8 cellular contexts compared by ENCODE assay signal in genomic region chr3:113839551-113839950, GRCh38. TPM values are rescaled to one million over a fixed set of nuclear protein-coding genes. Genes with fewer than 3 reads are reported as not detected.
DNase-seq lines count a peak whose midpoint lies in the region; ATAC-seq and TF ChIP-seq lines count a peak whose summit lies in the region.
"Had no signal": no experiment of that assay in that cellular context is flagged by ENCODE, and none has a peak within 500 bp of the region (broad histone marks: within the 10 kb centered on the region; RNA-seq: fewer than 3 reads in every experiment).

No MANE protein-coding gene starts in this region.

- H3K36me3 ChIP-seq in H7 (replicated peaks; ENCODE audit: control insufficient read depth, insufficient read depth, low read length) (no peaks in the 10 kb centered on the region), SK-N-MC (ENCODE audit: insufficient read depth, low read length) (no peaks in the 10 kb centered on the region), fibroblast of lung (ENCODE audit: control insufficient read depth, insufficient read depth, low read length) (no peaks in the 10 kb centered on the region)

- H3K4me3 Mint-ChIP-seq in progenitor cell of endocrine pancreas (ENCODE audit: low read depth), result peak overlapping the region; percentile 82

- peak overlapping the region; percentile 19 for H2AFZ ChIP-seq in fibroblast of lung (ENCODE audit: low read length)

- DNase-seq in H7, result no peak
- no peak for DNase-seq in SK-N-MC (ENCODE audit: low read depth, low spot score)
- DNase-seq in fibroblast of lung (ENCODE audit: low read depth in 2 of 2), result no peak
- no peak for DNase-seq in progenitor cell of endocrine pancreas (ENCODE audit: low spot score, unreplicated experiment)
- DNase-seq in C1 segment of cervical spinal cord (lab: John Stamatoyannopoulos, UW), result no peak
- DNase-seq: NCI-H774 had no signal

- H3K4me1 Mint-ChIP-seq in progenitor cell of endocrine pancreas (ENCODE audit: low read depth), result peaks cover 13% of the 10 kb centered on the region

- no peak overlapping the region for H3K27ac ChIP-seq in SK-N-MC
- H3K27ac ChIP-seq in fibroblast of lung (ENCODE audit: insufficient read depth, low read length), result no peak overlapping the region

- H3K27me3 ChIP-seq in H7 (ENCODE audit: control insufficient read depth, insufficient read depth, low read length) (no peaks in the 10 kb centered on the region), fibroblast of lung (ENCODE audit: control insufficient read depth, insufficient read depth, low read length) (no peaks in the 10 kb centered on the region)

- no peaks in the 10 kb centered on the region for H3K36me3 Mint-ChIP-seq in progenitor cell of endocrine pancreas (ENCODE audit: insufficient read depth)

- no peaks in the 10 kb centered on the region for H3K79me2 ChIP-seq in fibroblast of lung (ENCODE audit: control insufficient read depth, insufficient read depth, low read length)

- no peaks in the 10 kb centered on the region for H4K20me1 ChIP-seq in fibroblast of lung (ENCODE audit: control insufficient read depth, extremely low read depth, insufficient read depth, low read length)

- H3K4me3 ChIP-seq in H7 (ENCODE audit: insufficient read depth, low read depth, low read length) (peak overlapping the region; percentile 54; the same call in 1 of the 2 replicates), SK-N-MC (peak overlapping the region; percentile 92), fibroblast of lung (replicated peaks in 1 of 4; ENCODE audit: control extremely low read depth in 1 of 4, insufficient read depth in 1 of 4, low read depth in 3 of 4, low read length in 4 of 4) (peak overlapping the region; percentile 63 to 84 (median 71))

- H3K4me2 ChIP-seq in fibroblast of lung (ENCODE audit: extremely low read depth, insufficient read depth, low read length), result peak overlapping the region; percentile 83

- H3K9me3 ChIP-seq in SK-N-MC (ENCODE audit: low read depth, low read length), result no peaks in the 10 kb centered on the region
- H3K9me3 ChIP-seq in fibroblast of lung (ENCODE audit: control insufficient read depth, insufficient read depth, low read depth, low read length), result no peaks in the 10 kb centered on the region

- H3K9me3 Mint-ChIP-seq in progenitor cell of endocrine pancreas (ENCODE audit: low read depth), result no peaks in the 10 kb centered on the region

- H3K9ac ChIP-seq in SK-N-MC (ENCODE audit: insufficient read length) (no peak overlapping the region), fibroblast of lung (ENCODE audit: insufficient read depth, low read length) (no peak overlapping the region)

- H3K27me3 Mint-ChIP-seq in progenitor cell of endocrine pancreas, result peaks cover 9% of the 10 kb centered on the region

- TF ChIP-seq CTCF in fibroblast of lung (conservative IDR thresholded peaks at IDR 0.05 in 1 of 2, IDR thresholded peaks at IDR 0.05 in 1 of 2; ENCODE audit: low read depth in 1 of 2, low read length in 2 of 2), result no peak
- no peak for TF ChIP-seq CTCF in progenitor cell of endocrine pancreas (IDR thresholded peaks at IDR 0.05; ENCODE audit: unreplicated experiment)

- ATAC-seq in GM18861 (IDR thresholded peaks at IDR 0.05; ENCODE audit: unreplicated experiment), result no peak
- ATAC-seq in GM19023 (IDR thresholded peaks at IDR 0.05; ENCODE audit: unreplicated experiment), result no peak

- H3K27ac Mint-ChIP-seq in progenitor cell of endocrine pancreas, result no peak overlapping the region

- no peaks in the 10 kb centered on the region for H3K4me1 ChIP-seq in fibroblast of lung (ENCODE audit: control insufficient read depth, extremely low read depth, insufficient read depth, low read length)

RNA-seq across cellular contexts. Expression of gene GRAMD1C, which starts 1.0 kb away (rescaled TPM):
- total RNA-seq in H7 (2014; rRNA removed; shearing (Covaris generic)), result 1.0 and 4.1 TPM in 2 replicates
- 2.1 and 7.8 TPM in 2 replicates for total RNA-seq in fibroblast of lung
- 0.82 and 2.2 TPM in 2 replicates for polyA plus RNA-seq in fibroblast of lung
- polyA plus RNA-seq in fibroblast of lung (2012), result 1.5 and 2.6 TPM in 2 replicates
- not detected in 2 replicates for polyA minus RNA-seq in fibroblast of lung (ENCODE audit: low replicate concordance)
- 1.7 and 2.4 TPM in 2 replicates for total RNA-seq in progenitor cell of endocrine pancreas
